Comparison of ENCODE assay signal across 16 cellular contexts in the genomic region with DNA sequence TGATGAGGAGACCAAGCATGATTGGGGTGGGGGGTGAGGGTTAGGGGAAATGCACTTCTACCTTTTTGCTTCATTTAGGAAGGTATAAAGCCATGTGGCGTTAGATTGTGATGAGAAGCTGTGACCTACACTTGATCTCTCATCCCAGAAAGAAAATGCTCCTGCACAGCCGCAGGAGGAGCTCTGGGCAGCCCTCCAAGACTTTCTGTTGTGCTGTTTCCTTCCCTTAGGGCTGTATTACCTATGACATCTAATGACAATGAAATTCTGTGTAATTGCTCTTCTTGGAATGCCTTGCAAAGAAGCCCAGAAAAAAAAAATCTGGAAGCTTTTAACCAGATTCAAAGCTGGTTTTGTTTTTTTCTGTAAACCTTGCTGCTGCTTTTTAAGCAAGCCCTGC.
"Had no signal": no experiment of that assay in that cellular context is flagged by ENCODE, and none has a peak within 500 bp of the region (broad histone marks: within the 10 kb centered on the region; RNA-seq: fewer than 3 reads in every experiment).

No MANE protein-coding gene starts in this region.

- FAIRE-seq: astrocyte, colon, endothelial cell of umbilical vein, keratinocyte had no signal

- H3K27ac ChIP-seq: gastroesophageal sphincter, left ventricle myocardium inferior, upper lobe of right lung had no signal

- DNase-seq: activated CD4-positive, alpha-beta T cell treated with anti-CD3 and anti-CD28 coated beads, Interleukin-2, amount 50 U/mL, for 4 hours; activated CD8-positive, alpha-beta memory T cell treated with anti-CD3 and anti-CD28 coated beads, Interleukin-2, amount 10 ng/mL, durations not matched to agents 7 days and 5 days; activated effector memory CD4-positive, alpha-beta T cell treated with anti-CD3 and anti-CD28 coated beads, Interleukin-2, amount 50 U/mL, for 16 hours; activated T-cell treated with anti-CD3 and anti-CD28 coated beads, Interleukin-2, amount 50 U/mL, for 4 hours; effector CD4-positive, alpha-beta T cell; left ventricle myocardium inferior; mesenchymal stem cell; nephron progenitor cell; stimulated activated CD4-positive, alpha-beta T cell treated with anti-CD3 and anti-CD28 coated beads, Interleukin-4, amount 100 ng/mL, for 1 hour; stimulated activated CD8-positive, alpha-beta memory T cell treated with anti-CD3 and anti-CD28 coated beads, Interleukin-4, amount 100 ng/mL, for 48 hours; upper lobe of right lung had no signal

- ATAC-seq: activated CD8-positive, alpha-beta memory T cell treated with anti-CD3 and anti-CD28 coated beads, Interleukin-2, amount 10 ng/mL, durations not matched to agents 7 days and 5 days; activated T-cell treated with anti-CD3 and anti-CD28 coated beads, Interleukin-2, amount 50 U/mL, for 4 hours; gastroesophageal sphincter; upper lobe of right lung had no signal
